20 cellular contexts compared by ENCODE assay signal in the genomic region with DNA sequence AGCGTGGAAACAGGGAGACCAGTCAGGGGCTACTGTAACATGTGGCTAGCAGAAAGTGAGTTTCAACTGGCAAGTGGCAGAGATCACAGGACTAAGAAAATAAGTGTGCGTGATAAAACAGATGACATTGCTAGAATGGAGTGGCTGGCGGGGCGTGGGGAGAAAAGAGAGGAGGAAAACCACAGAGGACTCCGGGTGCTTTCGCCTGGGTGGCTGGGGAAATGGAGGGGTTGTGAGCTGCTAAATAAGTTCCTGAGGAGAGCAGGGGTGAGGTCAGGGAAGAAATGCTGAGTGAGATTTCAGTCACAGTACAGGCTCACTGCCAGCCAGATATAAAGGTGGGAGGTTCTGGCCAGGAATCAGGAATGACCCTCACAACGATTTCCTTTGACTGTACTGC.
A peak's percentile ranks its signal among the peaks of the same experiment; 100 is the strongest.
DNase-seq lines count a peak whose midpoint lies in the region; ATAC-seq and TF ChIP-seq lines count a peak whose summit lies in the region.
"Had no signal": no experiment of that assay in that cellular context is flagged by ENCODE, and none has a peak within 500 bp of the region (broad histone marks: within the 10 kb centered on the region; RNA-seq: fewer than 3 reads in every experiment).

No MANE protein-coding gene starts in this region.

- BruUV-seq in Calu3 (replicated peaks; lab: Mats Ljungman, UMichigan): no TSS peak

- H3K27ac ChIP-seq in endodermal cell (ENCODE audit: low read depth, low read length): no peak overlapping the region
- H3K27ac ChIP-seq in neural progenitor cell: no peak overlapping the region
- H3K27ac ChIP-seq: A549, RWPE1, SJCRH30 had no signal

- H3K9ac ChIP-seq in endodermal cell (ENCODE audit: extremely low read depth, low read length, poor library complexity, severe bottlenecking) (no peak overlapping the region), neural progenitor cell (no peak overlapping the region)

- no peak overlapping the region for H3K4me3 ChIP-seq in endodermal cell (ENCODE audit: low read length)
- no peak overlapping the region for H3K4me3 ChIP-seq in neural progenitor cell
- H3K4me3 ChIP-seq: A549, K562, SJCRH30 had no signal

- H3K27ac Mint-ChIP-seq in Calu3 (ENCODE audit: unreplicated experiment): peak overlapping the region; percentile 44
- peak overlapping the region; percentile 93 for H3K27ac Mint-ChIP-seq in endodermal cell
- H3K27ac Mint-ChIP-seq in neural progenitor cell: peak overlapping the region; percentile 68

- H3K27me3 ChIP-seq in endodermal cell (ENCODE audit: control insufficient read depth, insufficient read depth, low read length, poor library complexity, severe bottlenecking) (no peaks in the 10 kb centered on the region), neural progenitor cell (no peaks in the 10 kb centered on the region)
- H3K27me3 ChIP-seq: SJCRH30 had no signal

- no peaks in the 10 kb centered on the region for H3F3A ChIP-seq in neural progenitor cell (ENCODE audit: low read depth)

- H3K4me1 Mint-ChIP-seq in Calu3 (ENCODE audit: low read depth, unreplicated experiment) (peaks cover 9% of the 10 kb centered on the region), endodermal cell (peaks cover 31% of the 10 kb centered on the region), neural progenitor cell (peaks cover 4% of the 10 kb centered on the region)

- H3K4me3 Mint-ChIP-seq in Calu3 (ENCODE audit: low read depth, unreplicated experiment) (no peak overlapping the region), endodermal cell (no peak overlapping the region), neural progenitor cell (no peak overlapping the region)
- H3K4me3 Mint-ChIP-seq: CD14-positive monocyte had no signal

- H3K9me3 Mint-ChIP-seq in Calu3 (ENCODE audit: low read depth, unreplicated experiment) (no peaks in the 10 kb centered on the region), endodermal cell (no peaks in the 10 kb centered on the region), neural progenitor cell (no peaks in the 10 kb centered on the region)

- peaks cover 82% of the 10 kb centered on the region for H3K36me3 Mint-ChIP-seq in Calu3 (ENCODE audit: insufficient read depth, unreplicated experiment)
- H3K36me3 Mint-ChIP-seq in endodermal cell (ENCODE audit: low read depth): peaks cover 68% of the 10 kb centered on the region
- H3K36me3 Mint-ChIP-seq in neural progenitor cell: peaks cover 2% of the 10 kb centered on the region

- no peak overlapping the region for H2AFZ ChIP-seq in neural progenitor cell (replicated peaks)

- peaks cover 87% of the 10 kb centered on the region for H3K36me3 ChIP-seq in endodermal cell (ENCODE audit: control insufficient read depth, insufficient read depth, low read length)
- H3K36me3 ChIP-seq in neural progenitor cell: no peaks in the 10 kb centered on the region
- H3K36me3 ChIP-seq: SJCRH30 had no signal

- TF ChIP-seq CTCF in Calu3 (IDR thresholded peaks at IDR 0.05; ENCODE audit: unreplicated experiment) (no peak), endodermal cell (conservative IDR thresholded peaks at IDR 0.05) (no peak), neural progenitor cell (IDR thresholded peaks at IDR 0.05) (no peak)

- 88 to 92% methylated on average over 4 to 7 of the region's 7 CpGs for WGBS in endodermal cell (ENCODE audit: insufficient coverage in 1 of 2, insufficient read length in 1 of 2), 2 experiments

- H3K79me2 ChIP-seq in neural progenitor cell (ENCODE audit: low read depth): no peaks in the 10 kb centered on the region

- intact Hi-C loops in Calu3 (cut with micrococcal nuclease; ENCODE audit: unreplicated experiment) (no loop called here), Right ventricle myocardium inferior (cut with DNase I) (no loop called here)

- CTCF ChIA-PET in Calu3 (lab: Charles Lee): no interaction called here

- no peaks in the 10 kb centered on the region for H4K20me1 ChIP-seq in neural progenitor cell (ENCODE audit: low read depth)

- no peaks in the 10 kb centered on the region for H3K27me3 Mint-ChIP-seq in Calu3 (ENCODE audit: unreplicated experiment)
- no peaks in the 10 kb centered on the region for H3K27me3 Mint-ChIP-seq in endodermal cell (ENCODE audit: insufficient read depth)
- no peaks in the 10 kb centered on the region for H3K27me3 Mint-ChIP-seq in neural progenitor cell (ENCODE audit: insufficient read depth, low read depth)

- DNase-seq in Calu3 (no peak), MV-4-11 (lab: John Stamatoyannopoulos, UW) (peak; percentile 43), endodermal cell (peak; percentile 44), neural progenitor cell (ENCODE audit: low spot score) (no peak), pons (ENCODE audit: low spot score) (no peak), Right ventricle myocardium inferior (ENCODE audit: missing footprints) (no peak)
- DNase-seq: GF-D8, NCI-H1417 treated with DMSO at 0.1 percent for 48 hours, NCI-H1930, NCI-H2171, NCI-H446, PC-3, SJCRH30 had no signal

- H3K4me2 ChIP-seq in neural progenitor cell: no peak overlapping the region
- H3K4me2 ChIP-seq: A549 had no signal

- H3K4me1 ChIP-seq in endodermal cell (ENCODE audit: control insufficient read depth, insufficient read depth, low read length): peaks cover 8% of the 10 kb centered on the region
- H3K4me1 ChIP-seq in neural progenitor cell: peaks cover 2% of the 10 kb centered on the region
- H3K4me1 ChIP-seq: A549, SJCRH30 had no signal

- H3K9me3 ChIP-seq in endodermal cell (ENCODE audit: control insufficient read depth, low read length) (peaks cover 16% of the 10 kb centered on the region), neural progenitor cell (ENCODE audit: low read depth) (no peaks in the 10 kb centered on the region)
- H3K9me3 ChIP-seq: A549, SJCRH30 had no signal

- ATAC-seq in GM19452 (IDR thresholded peaks at IDR 0.05; ENCODE audit: unreplicated experiment): no peak
- no peak for ATAC-seq in GM18861 (IDR thresholded peaks at IDR 0.05; ENCODE audit: unreplicated experiment)
- no peak for ATAC-seq in Right ventricle myocardium inferior
- ATAC-seq: A549, HCT116, K562, PC-3 had no signal

Comparison
In these comparisons a context has a peak if more than half of its experiments do, and no peak if none do; other contexts are left out.
1. DNase-seq: peak in MV-4-11 (single experiment) and endodermal cell (single experiment); none in Calu3 (single experiment), neural progenitor cell (single experiment), pons (single experiment) and Right ventricle myocardium inferior (single experiment).
2. Peak in every context shown above with its lines, with median percentiles within 50 percentile points of each other: H3K27ac Mint-ChIP-seq.